ENCODE assay signal across 26 cellular contexts in the genomic region with DNA sequence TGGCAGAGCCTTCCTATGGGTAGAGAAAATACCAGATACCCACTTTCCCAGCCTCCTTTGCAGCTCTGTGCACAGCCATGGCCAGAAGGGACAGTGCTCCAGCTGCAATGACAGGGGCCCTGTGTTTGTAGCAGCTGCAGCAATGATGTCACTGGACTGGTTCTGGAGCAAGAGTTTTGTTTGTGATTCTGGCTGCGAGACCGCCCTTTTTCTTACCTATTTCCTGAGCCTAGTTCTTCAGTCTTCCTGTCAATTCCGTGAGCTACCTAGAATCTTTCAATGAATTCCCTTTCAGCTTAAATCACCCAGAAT. TPM values are rescaled to one million over a fixed set of nuclear protein-coding genes. Genes with fewer than 3 reads are reported as not detected.
DNase-seq lines count a peak whose midpoint lies in the region; ATAC-seq and TF ChIP-seq lines count a peak whose summit lies in the region.
"Had no signal": no experiment of that assay in that cellular context is flagged by ENCODE, and none has a peak within 500 bp of the region (broad histone marks: within the 10 kb centered on the region; RNA-seq: fewer than 3 reads in every experiment).

No MANE protein-coding gene starts in this region.

- intact Hi-C loops in OCI-LY7 (cut with micrococcal nuclease; ENCODE audit: unreplicated experiment): loop anchor here (2.0 to 5.0 kb wide), 2 partner anchors 72 to 106 kb away; no protein-coding TSS in a partner anchor
- intact Hi-C loops in posterior vena cava (cut with DNase I): no loop called here

- no peak for TF ChIP-seq CTCF in OCI-LY7 (conservative IDR thresholded peaks at IDR 0.05; ENCODE audit: low read length)

- H3K4me2 ChIP-seq in OCI-LY7 (ENCODE audit: low read length): peak overlapping the region; percentile 37; the same call in 1 of the 2 replicates
- H3K4me2 ChIP-seq: hepatocyte, KMS-11 had no signal

- no peaks in the 10 kb centered on the region for H3K9me2 ChIP-seq in OCI-LY7 (ENCODE audit: insufficient read depth, low read length)

- H4K20me1 ChIP-seq in OCI-LY7 (ENCODE audit: insufficient read depth, low read length): no peaks in the 10 kb centered on the region

- peak overlapping the region; percentile 38 for H3K27ac ChIP-seq in CD8-positive, alpha-beta memory T cell (ENCODE audit: low read depth, low read length)
- no peak overlapping the region for H3K27ac ChIP-seq in OCI-LY7 (ENCODE audit: low read depth, low read length, poor library complexity, severe bottlenecking)
- H3K27ac ChIP-seq: ascending aorta, hepatocyte, KMS-11 had no signal

- H3K4me3 ChIP-seq in CD8-positive, alpha-beta memory T cell (ENCODE audit: low read length): no peak overlapping the region
- H3K4me3 ChIP-seq in OCI-LY7 (ENCODE audit: low read depth, low read length, poor library complexity, severe bottlenecking): no peak overlapping the region
- H3K4me3 ChIP-seq: ascending aorta, hepatocyte, lung had no signal

- H3K27me3 ChIP-seq in CD8-positive, alpha-beta memory T cell (ENCODE audit: insufficient read depth, low read length, poor library complexity, severe bottlenecking): no peaks in the 10 kb centered on the region
- H3K27me3 ChIP-seq: ascending aorta, hepatocyte had no signal

- no peak for DNase-seq in CD8-positive, alpha-beta memory T cell
- no peak for DNase-seq in OCI-LY7 (ENCODE audit: low spot score)
- peak; percentile 86 for DNase-seq in globus pallidus (ENCODE audit: low spot score)
- DNase-seq in pons (ENCODE audit: low spot score): peak; percentile 77
- DNase-seq in activated naive CD4-positive, alpha-beta T cell treated with anti-CD3 and anti-CD28 coated beads, Interleukin-2, amount 10 ng/mL, durations not matched to agents 7 days and 5 days: no peak
- no peak for DNase-seq in posterior vena cava (ENCODE audit: low spot score)
- DNase-seq in HuH-7 (ENCODE audit: low spot score): no peak
- DNase-seq in stimulated activated naive B cell treated with anti-CD40 and anti-IgM and Interleukin-4, amounts not matched to agents 10 μg/mL and 1 μg/mL and 100 μg/mL, for 72 hours: no peak
- DNase-seq: activated CD4-positive, alpha-beta T cell treated with anti-CD3 and anti-CD28 coated beads for 48 hours; activated naive CD4-positive, alpha-beta T cell treated with anti-CD3 and anti-CD28 coated beads, Interleukin-2, amount 50 U/mL, for 16 hours; activated T-cell treated with anti-CD3 and anti-CD28 coated beads, Interleukin-2, amount 50 U/mL, for 72 hours; CD4-positive, alpha-beta T cell; cerebellar nuclear complex; effector CD4-positive, alpha-beta T cell; foreskin fibroblast; GF-D8; HCEC 1CT; NCI-H1930; NCI-H226; NCI-H774 had no signal

- POLR2A ChIA-PET in CD8-positive, alpha-beta memory T cell (lab: Charles Lee): no interaction called here
- POLR2A ChIA-PET in OCI-LY7 (lab: Charles Lee): interaction anchor here (0.8 to 1.3 kb wide), 5 partner anchors 108 to 348 kb away, joined by 3 to 4 read pairs (median 3); no protein-coding TSS in a partner anchor

- no TSS peak for BruUV-seq in OCI-LY7 (replicated peaks; lab: Mats Ljungman, UMichigan)

- no peak overlapping the region for H3K4me3 Mint-ChIP-seq in CD8-positive, alpha-beta memory T cell
- H3K4me3 Mint-ChIP-seq in activated naive CD4-positive, alpha-beta T cell treated with anti-CD3 and anti-CD28 coated beads, Interleukin-2, amount 10 ng/mL, durations not matched to agents 7 days and 5 days: no peak overlapping the region
- no peak overlapping the region for H3K4me3 Mint-ChIP-seq in stimulated activated naive B cell treated with anti-CD40 and anti-IgM and Interleukin-4, amounts not matched to agents 10 μg/mL and 1 μg/mL and 100 μg/mL, for 72 hours
- H3K4me3 Mint-ChIP-seq: activated T-cell treated with anti-CD3 and anti-CD28 coated beads, Interleukin-2, amount 50 U/mL, for 72 hours; CD4-positive, alpha-beta T cell had no signal

- H3K79me2 ChIP-seq in OCI-LY7 (ENCODE audit: insufficient read depth, low read depth, low read length): no peaks in the 10 kb centered on the region
- H3K79me2 ChIP-seq: hepatocyte had no signal

- no peaks in the 10 kb centered on the region for H3K9me3 ChIP-seq in CD8-positive, alpha-beta memory T cell (ENCODE audit: low read length)
- H3K9me3 ChIP-seq in OCI-LY7 (ENCODE audit: low read length): no peaks in the 10 kb centered on the region
- H3K9me3 ChIP-seq: ascending aorta had no signal

- no peak for ATAC-seq in stimulated activated naive B cell treated with anti-CD40 and anti-IgM and Interleukin-4, amounts not matched to agents 10 μg/mL and 1 μg/mL and 100 μg/mL, for 72 hours (replicated peaks)
- ATAC-seq: activated T-cell treated with anti-CD3 and anti-CD28 coated beads, Interleukin-2, amount 50 U/mL, for 72 hours; Panc1; sciatic nerve had no signal

- peak overlapping the region in 1 of 8 donors; percentile 79 for H3K27ac Mint-ChIP-seq in CD8-positive, alpha-beta memory T cell
- no peak overlapping the region for H3K27ac Mint-ChIP-seq in activated naive CD4-positive, alpha-beta T cell treated with anti-CD3 and anti-CD28 coated beads, Interleukin-2, amount 10 ng/mL, durations not matched to agents 7 days and 5 days
- no peak overlapping the region for H3K27ac Mint-ChIP-seq in stimulated activated naive B cell treated with anti-CD40 and anti-IgM and Interleukin-4, amounts not matched to agents 10 μg/mL and 1 μg/mL and 100 μg/mL, for 72 hours
- H3K27ac Mint-ChIP-seq: activated T-cell treated with anti-CD3 and anti-CD28 coated beads, Interleukin-2, amount 50 U/mL, for 72 hours; CD4-positive, alpha-beta T cell had no signal

- H3K4me1 ChIP-seq in CD8-positive, alpha-beta memory T cell (ENCODE audit: insufficient read depth, low read length): no peaks in the 10 kb centered on the region
- peaks cover 44% of the 10 kb centered on the region for H3K4me1 ChIP-seq in OCI-LY7 (ENCODE audit: insufficient read depth, low read length, poor library complexity, severe bottlenecking)
- H3K4me1 ChIP-seq: ascending aorta had no signal

- no peaks in the 10 kb centered on the region for H3K36me3 ChIP-seq in CD8-positive, alpha-beta memory T cell (ENCODE audit: insufficient read depth, low read length)
- H3K36me3 ChIP-seq in OCI-LY7 (ENCODE audit: insufficient read depth, low read length): no peaks in the 10 kb centered on the region
- H3K36me3 ChIP-seq: ascending aorta had no signal

- H3K36me3 Mint-ChIP-seq in CD8-positive, alpha-beta memory T cell: no peaks in the 10 kb centered on the region
- no peaks in the 10 kb centered on the region for H3K36me3 Mint-ChIP-seq in activated naive CD4-positive, alpha-beta T cell treated with anti-CD3 and anti-CD28 coated beads, Interleukin-2, amount 10 ng/mL, durations not matched to agents 7 days and 5 days
- no peaks in the 10 kb centered on the region for H3K36me3 Mint-ChIP-seq in stimulated activated naive B cell treated with anti-CD40 and anti-IgM and Interleukin-4, amounts not matched to agents 10 μg/mL and 1 μg/mL and 100 μg/mL, for 72 hours

- H3K9me3 Mint-ChIP-seq in CD8-positive, alpha-beta memory T cell: no peaks in the 10 kb centered on the region
- H3K9me3 Mint-ChIP-seq in activated naive CD4-positive, alpha-beta T cell treated with anti-CD3 and anti-CD28 coated beads, Interleukin-2, amount 10 ng/mL, durations not matched to agents 7 days and 5 days: no peaks in the 10 kb centered on the region
- H3K9me3 Mint-ChIP-seq in stimulated activated naive B cell treated with anti-CD40 and anti-IgM and Interleukin-4, amounts not matched to agents 10 μg/mL and 1 μg/mL and 100 μg/mL, for 72 hours: no peaks in the 10 kb centered on the region
- H3K9me3 Mint-ChIP-seq: activated T-cell treated with anti-CD3 and anti-CD28 coated beads, Interleukin-2, amount 50 U/mL, for 72 hours; CD4-positive, alpha-beta T cell had no signal

- H3K27me3 Mint-ChIP-seq in CD8-positive, alpha-beta memory T cell: peaks cover 7 to 20% of the 10 kb centered on the region in 2 donors
- peaks cover 20% of the 10 kb centered on the region for H3K27me3 Mint-ChIP-seq in activated naive CD4-positive, alpha-beta T cell treated with anti-CD3 and anti-CD28 coated beads, Interleukin-2, amount 10 ng/mL, durations not matched to agents 7 days and 5 days
- peaks cover 1 to 2% of the 10 kb centered on the region in 2 donors for H3K27me3 Mint-ChIP-seq in stimulated activated naive B cell treated with anti-CD40 and anti-IgM and Interleukin-4, amounts not matched to agents 10 μg/mL and 1 μg/mL and 100 μg/mL, for 72 hours

- peaks cover 0 to 6% (median 0%) of the 10 kb centered on the region in 3 donors for H3K4me1 Mint-ChIP-seq in CD8-positive, alpha-beta memory T cell
- no peaks in the 10 kb centered on the region for H3K4me1 Mint-ChIP-seq in activated naive CD4-positive, alpha-beta T cell treated with anti-CD3 and anti-CD28 coated beads, Interleukin-2, amount 10 ng/mL, durations not matched to agents 7 days and 5 days
- H3K4me1 Mint-ChIP-seq in stimulated activated naive B cell treated with anti-CD40 and anti-IgM and Interleukin-4, amounts not matched to agents 10 μg/mL and 1 μg/mL and 100 μg/mL, for 72 hours: peaks cover 5 to 20% of the 10 kb centered on the region in 2 donors

- H2AFZ ChIP-seq in OCI-LY7 (ENCODE audit: low read length): peak overlapping the region; percentile 49; the same call in 1 of the 2 replicates
- H2AFZ ChIP-seq: hepatocyte had no signal

- CTCF ChIA-PET in CD8-positive, alpha-beta memory T cell (lab: Charles Lee): interaction anchor here (0.7 to 1.0 kb wide), 2 partner anchors 11 to 347 kb away, joined by 3 read pairs; no protein-coding TSS in a partner anchor
- CTCF ChIA-PET in OCI-LY7 (lab: Charles Lee; ENCODE audit: unreplicated experiment): interaction anchor here (0.6 to 1.4 kb wide), 3 partner anchors 8 to 69 kb away, joined by 3 read pairs; no protein-coding TSS in a partner anchor
- CTCF ChIA-PET in activated naive CD4-positive, alpha-beta T cell treated with anti-CD3 and anti-CD28 coated beads, Interleukin-2, amount 10 ng/mL, durations not matched to agents 7 days and 5 days (lab: Charles Lee): interaction anchor here (0.6 to 1.6 kb wide), 3 partner anchors 9 to 346 kb away, joined by 3 to 5 read pairs (median 3); no protein-coding TSS in a partner anchor

RNA-seq across cellular contexts. Expression of a gene that starts 10.0 kb away (rescaled TPM):
- 10 to 100 TPM; 23.0 to 25.1 TPM for total RNA-seq in CD8-positive, alpha-beta memory T cell
- 17.1 TPM for polyA plus RNA-seq in CD8-positive, alpha-beta memory T cell
- 53.1 and 54.3 TPM in 2 replicates for total RNA-seq in OCI-LY7 (2014; rRNA removed; shearing (Covaris generic))
- total RNA-seq in OCI-LY7 (2022) (38.8 and 44.9 TPM in 2 replicates), posterior vena cava (10 to 100 TPM; 34.8 to 35.6 TPM)

Comparison
In these comparisons a context has a peak if more than half of its experiments do, and no peak if none do; other contexts are left out.
1. DNase-seq: peak in globus pallidus (single experiment) and pons (single experiment); none in CD8-positive, alpha-beta memory T cell (0 of 5), OCI-LY7 (single experiment), activated naive CD4-positive, alpha-beta T cell treated with anti-CD3 and anti-CD28 coated beads, Interleukin-2, amount 10 ng/mL, durations not matched to agents 7 days and 5 days (single experiment), posterior vena cava (single experiment), HuH-7 (single experiment) and stimulated activated naive B cell treated with anti-CD40 and anti-IgM and Interleukin-4, amounts not matched to agents 10 μg/mL and 1 μg/mL and 100 μg/mL, for 72 hours (single experiment).